In genomic region chr17:82582709-82583108, GRCh38 we compare ENCODE assay signal across 17 cellular contexts.
A peak's percentile ranks its signal among the peaks of the same experiment; 100 is the strongest.
DNase-seq lines count a peak whose midpoint lies in the region; ATAC-seq and TF ChIP-seq lines count a peak whose summit lies in the region.
"Had no signal": no experiment of that assay in that cellular context is flagged by ENCODE, and none has a peak within 500 bp of the region (broad histone marks: within the 10 kb centered on the region; RNA-seq: fewer than 3 reads in every experiment).

No MANE protein-coding gene starts in this region.

- intact Hi-C loops in left ventricle myocardium inferior (cut with micrococcal nuclease) (no loop called here), Right ventricle myocardium superior (cut with DNase I) (no loop called here)

- ATAC-seq in Right ventricle myocardium superior (ENCODE audit: poor library complexity) (no peak), HG03442 (IDR thresholded peaks at IDR 0.05; ENCODE audit: unreplicated experiment) (no peak)
- ATAC-seq: CD8-positive, alpha-beta T cell; Right ventricle myocardium inferior had no signal

- H3K9me3 Mint-ChIP-seq in nephron progenitor cell (no peaks in the 10 kb centered on the region), type B pancreatic cell (no peaks in the 10 kb centered on the region)
- H3K9me3 Mint-ChIP-seq: CD8-positive, alpha-beta T cell had no signal

- peaks cover 27% of the 10 kb centered on the region for H3K4me1 Mint-ChIP-seq in nephron progenitor cell
- H3K4me1 Mint-ChIP-seq in type B pancreatic cell (ENCODE audit: unreplicated experiment) = peaks cover 4% of the 10 kb centered on the region

- H3K36me3 ChIP-seq in left ventricle myocardium inferior (peaks cover 60% of the 10 kb centered on the region), H7 (replicated peaks; ENCODE audit: control insufficient read depth, insufficient read depth, low read length) (peaks cover 28% of the 10 kb centered on the region)

- peaks cover 20% of the 10 kb centered on the region for H3K4me1 ChIP-seq in left ventricle myocardium inferior
- H3K4me1 ChIP-seq: HAP-1 had no signal

- no peaks in the 10 kb centered on the region for H3K9me3 ChIP-seq in left ventricle myocardium inferior (replicated peaks)
- H3K9me3 ChIP-seq: A549, HAP-1 had no signal

- DNase-seq in left ventricle myocardium inferior = no peak
- no peak for DNase-seq in Right ventricle myocardium superior
- DNase-seq in H7 = peak; percentile 14
- DNase-seq in nephron progenitor cell = no peak
- DNase-seq in type B pancreatic cell (ENCODE audit: extremely low spot score, unreplicated experiment) = no peak
- no peak for DNase-seq in DMS53 (lab: John Stamatoyannopoulos, UW)
- DNase-seq: CD8-positive, alpha-beta T cell; MM.1S; NCI-H1092; NCI-H1694; NCI-H2081 treated with DMSO at 0.1 percent for 48 hours; NCI-H510A treated with DMSO at 0.1 percent for 48 hours; NCI-H774 had no signal

- no peaks in the 10 kb centered on the region for H3K27me3 Mint-ChIP-seq in nephron progenitor cell (ENCODE audit: low read depth, poor library complexity)
- H3K27me3 Mint-ChIP-seq in type B pancreatic cell = no peaks in the 10 kb centered on the region

- H3K27ac ChIP-seq in left ventricle myocardium inferior (replicated peaks) = peak overlapping the region; percentile 20
- H3K27ac ChIP-seq: A549 had no signal

- no peaks in the 10 kb centered on the region for H3K27me3 ChIP-seq in left ventricle myocardium inferior (ENCODE audit: low read depth)
- no peaks in the 10 kb centered on the region for H3K27me3 ChIP-seq in H7 (ENCODE audit: control insufficient read depth, insufficient read depth, low read length)

- H3K4me3 Mint-ChIP-seq in nephron progenitor cell (no peak overlapping the region), type B pancreatic cell (no peak overlapping the region)
- H3K4me3 Mint-ChIP-seq: CD8-positive, alpha-beta T cell had no signal

- H3K4me3 ChIP-seq in left ventricle myocardium inferior (no peak overlapping the region), H7 (ENCODE audit: insufficient read depth, low read depth, low read length) (no peak overlapping the region)
- H3K4me3 ChIP-seq: A549, HAP-1 had no signal

- TF ChIP-seq CTCF in left ventricle myocardium inferior (IDR thresholded peaks at IDR 0.05; ENCODE audit: borderline replicate concordance) (no peak), nephron progenitor cell (IDR thresholded peaks at IDR 0.05) (no peak), type B pancreatic cell (conservative IDR thresholded peaks at IDR 0.05) (no peak)

- peak overlapping the region; percentile 68 for H3K27ac Mint-ChIP-seq in nephron progenitor cell
- H3K27ac Mint-ChIP-seq in type B pancreatic cell = peak overlapping the region; percentile 22
- H3K27ac Mint-ChIP-seq: CD8-positive, alpha-beta T cell had no signal

- H3K36me3 Mint-ChIP-seq in nephron progenitor cell (ENCODE audit: low read depth) (peaks cover 67% of the 10 kb centered on the region), type B pancreatic cell (peaks cover 33% of the 10 kb centered on the region)
